In the genomic region with DNA sequence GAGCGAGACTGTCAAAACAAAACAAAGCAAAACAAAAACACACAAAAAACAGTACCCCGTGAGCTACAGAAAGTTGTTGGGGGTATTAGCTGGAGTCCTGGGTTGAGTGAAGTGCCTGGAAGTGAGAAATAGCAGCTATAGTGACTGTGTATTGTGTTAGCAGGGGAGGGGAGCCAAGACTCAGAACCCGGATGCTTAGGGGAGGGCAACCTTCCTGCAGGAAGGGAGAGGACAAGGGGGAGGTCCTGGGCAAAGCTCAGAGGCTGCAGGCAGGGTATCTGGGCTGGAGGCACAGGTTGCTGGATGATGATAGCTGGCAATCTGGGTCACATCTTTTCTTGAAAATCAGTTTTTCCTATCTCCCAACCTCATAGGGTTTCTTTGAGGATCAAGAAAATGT, we compare ENCODE assay signal across 21 cellular contexts.
A peak's percentile ranks its signal among the peaks of the same experiment; 100 is the strongest.
DNase-seq lines count a peak whose midpoint lies in the region; ATAC-seq and TF ChIP-seq lines count a peak whose summit lies in the region.
"Had no signal": no experiment of that assay in that cellular context is flagged by ENCODE, and none has a peak within 500 bp of the region (broad histone marks: within the 10 kb centered on the region; RNA-seq: fewer than 3 reads in every experiment).

No MANE protein-coding gene starts in this region.

- no peak overlapping the region for H3K27ac Mint-ChIP-seq in WTC11
- no peak overlapping the region for H3K27ac Mint-ChIP-seq in T-helper 17 cell
- H3K27ac Mint-ChIP-seq in stimulated activated naive B cell treated with anti-CD40 and anti-IgM and Interleukin-4, amounts not matched to agents 10 μg/mL and 1 μg/mL and 100 μg/mL, for 72 hours = no peak overlapping the region
- H3K27ac Mint-ChIP-seq: CD8-positive, alpha-beta memory T cell had no signal

- no peak for TF ChIP-seq CTCF in WTC11 (IDR thresholded peaks at IDR 0.05)
- no peak for TF ChIP-seq CTCF in fibroblast of pulmonary artery (IDR thresholded peaks at IDR 0.05; ENCODE audit: low read length, missing control alignments)

- ATAC-seq in WTC11 = peak; percentile 75
- ATAC-seq in T-helper 17 cell = no peak
- ATAC-seq in GM19351 (IDR thresholded peaks at IDR 0.05; ENCODE audit: unreplicated experiment) = no peak
- ATAC-seq in stimulated activated naive B cell treated with anti-CD40 and anti-IgM and Interleukin-4, amounts not matched to agents 10 μg/mL and 1 μg/mL and 100 μg/mL, for 72 hours (replicated peaks) = no peak

- DNase-seq in WTC11 (ENCODE audit: low spot score) = no peak
- peak; percentile 10 for DNase-seq in fibroblast of pulmonary artery (ENCODE audit: low read depth)
- DNase-seq in mesenteric fat pad (ENCODE audit: low spot score) = peak; percentile 65
- DNase-seq in T-helper 17 cell = no peak
- no peak for DNase-seq in stimulated activated naive B cell treated with anti-CD40 and anti-IgM and Interleukin-4, amounts not matched to agents 10 μg/mL and 1 μg/mL and 100 μg/mL, for 72 hours
- no peak for DNase-seq in SHP77 (lab: John Stamatoyannopoulos, UW)
- DNase-seq: ACHN; C1 segment of cervical spinal cord; CD8-positive, alpha-beta memory T cell; DMS53; EL; H9; IMR-90; NCI-H1436; NCI-H2171; NCI-H446; NCI-H526 treated with DMSO at 0.1 percent for 48 hours; NK-92 treated with Interleukin-12 subunit alpha and Interleukin-12 subunit beta, amount 100 ng/mL, for 24 hours; Right ventricle myocardium superior had no signal

- H3K9me3 Mint-ChIP-seq in WTC11 = no peaks in the 10 kb centered on the region
- no peaks in the 10 kb centered on the region for H3K9me3 Mint-ChIP-seq in stimulated activated naive B cell treated with anti-CD40 and anti-IgM and Interleukin-4, amounts not matched to agents 10 μg/mL and 1 μg/mL and 100 μg/mL, for 72 hours
- H3K9me3 Mint-ChIP-seq: CD8-positive, alpha-beta memory T cell had no signal

- no peak overlapping the region for H3K4me3 Mint-ChIP-seq in WTC11
- no peak overlapping the region for H3K4me3 Mint-ChIP-seq in T-helper 17 cell
- no peak overlapping the region for H3K4me3 Mint-ChIP-seq in stimulated activated naive B cell treated with anti-CD40 and anti-IgM and Interleukin-4, amounts not matched to agents 10 μg/mL and 1 μg/mL and 100 μg/mL, for 72 hours
- H3K4me3 Mint-ChIP-seq: CD8-positive, alpha-beta memory T cell; H9 had no signal

- H3K9me3 ChIP-seq in T-helper 17 cell (ENCODE audit: control insufficient read depth, low read length, poor library complexity, severe bottlenecking) = no peaks in the 10 kb centered on the region

- H3K36me3 Mint-ChIP-seq in WTC11 = no peaks in the 10 kb centered on the region
- no peaks in the 10 kb centered on the region for H3K36me3 Mint-ChIP-seq in T-helper 17 cell (ENCODE audit: low read depth)
- no peaks in the 10 kb centered on the region for H3K36me3 Mint-ChIP-seq in stimulated activated naive B cell treated with anti-CD40 and anti-IgM and Interleukin-4, amounts not matched to agents 10 μg/mL and 1 μg/mL and 100 μg/mL, for 72 hours
- H3K36me3 Mint-ChIP-seq: CD8-positive, alpha-beta memory T cell had no signal

- H3K27me3 Mint-ChIP-seq in WTC11 (ENCODE audit: low read depth) (no peaks in the 10 kb centered on the region; the same call in 1 of the 2 replicates), T-helper 17 cell (peaks cover 25% of the 10 kb centered on the region)
- peaks cover 0 to 6% of the 10 kb centered on the region in 2 donors for H3K27me3 Mint-ChIP-seq in stimulated activated naive B cell treated with anti-CD40 and anti-IgM and Interleukin-4, amounts not matched to agents 10 μg/mL and 1 μg/mL and 100 μg/mL, for 72 hours

- POLR2A ChIA-PET in WTC11 (lab: Charles Lee) = interaction anchor here (0.6 kb wide), 1 partner anchor 24 kb away, joined by 6 read pairs; no protein-coding TSS in a partner anchor

- H3K4me1 Mint-ChIP-seq in WTC11 (peaks cover 13% of the 10 kb centered on the region; the same call in 1 of the 2 replicates), T-helper 17 cell (no peaks in the 10 kb centered on the region)
- H3K4me1 Mint-ChIP-seq in stimulated activated naive B cell treated with anti-CD40 and anti-IgM and Interleukin-4, amounts not matched to agents 10 μg/mL and 1 μg/mL and 100 μg/mL, for 72 hours = no peaks in the 10 kb centered on the region
- H3K4me1 Mint-ChIP-seq: CD8-positive, alpha-beta memory T cell had no signal

- CTCF ChIA-PET in WTC11 (lab: Charles Lee) = interaction anchor here (0.8 to 1.2 kb wide), 4 partner anchors 66 to 158 kb away, joined by 3 to 5 read pairs (median 3); no protein-coding TSS in a partner anchor

- H3K4me3 ChIP-seq in fibroblast of pulmonary artery (replicated peaks; ENCODE audit: low read depth, low read length) = no peak overlapping the region
- H3K4me3 ChIP-seq: SK-N-MC had no signal

TF ChIP-seq in WTC11, 78 proteins besides CTCF, POLR2A, EP300 and RAD21:
- TF ChIP-seq ZBTB21 (CRISPR knock-in tag; IDR thresholded peaks at IDR 0.05; ENCODE audit: borderline replicate concordance) (no peak), TEAD4 (CRISPR knock-in tag; IDR thresholded peaks at IDR 0.05) (no peak)
- TF ChIP-seq, protein P1, sequence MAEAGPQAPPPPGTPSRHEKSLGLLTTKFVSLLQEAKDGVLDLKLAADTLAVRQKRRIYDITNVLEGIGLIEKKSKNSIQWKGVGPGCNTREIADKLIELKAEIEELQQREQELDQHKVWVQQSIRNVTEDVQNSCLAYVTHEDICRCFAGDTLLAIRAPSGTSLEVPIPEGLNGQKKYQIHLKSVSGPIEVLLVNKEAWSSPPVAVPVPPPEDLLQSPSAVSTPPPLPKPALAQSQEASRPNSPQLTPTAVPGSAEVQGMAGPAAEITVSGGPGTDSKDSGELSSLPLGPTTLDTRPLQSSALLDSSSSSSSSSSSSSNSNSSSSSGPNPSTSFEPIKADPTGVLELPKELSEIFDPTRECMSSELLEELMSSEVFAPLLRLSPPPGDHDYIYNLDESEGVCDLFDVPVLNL (CRISPR knock-in tag; IDR thresholded peaks at IDR 0.05; ENCODE audit: borderline replicate concordance, low read depth) = no peak
- TF ChIP-seq, protein P2, sequence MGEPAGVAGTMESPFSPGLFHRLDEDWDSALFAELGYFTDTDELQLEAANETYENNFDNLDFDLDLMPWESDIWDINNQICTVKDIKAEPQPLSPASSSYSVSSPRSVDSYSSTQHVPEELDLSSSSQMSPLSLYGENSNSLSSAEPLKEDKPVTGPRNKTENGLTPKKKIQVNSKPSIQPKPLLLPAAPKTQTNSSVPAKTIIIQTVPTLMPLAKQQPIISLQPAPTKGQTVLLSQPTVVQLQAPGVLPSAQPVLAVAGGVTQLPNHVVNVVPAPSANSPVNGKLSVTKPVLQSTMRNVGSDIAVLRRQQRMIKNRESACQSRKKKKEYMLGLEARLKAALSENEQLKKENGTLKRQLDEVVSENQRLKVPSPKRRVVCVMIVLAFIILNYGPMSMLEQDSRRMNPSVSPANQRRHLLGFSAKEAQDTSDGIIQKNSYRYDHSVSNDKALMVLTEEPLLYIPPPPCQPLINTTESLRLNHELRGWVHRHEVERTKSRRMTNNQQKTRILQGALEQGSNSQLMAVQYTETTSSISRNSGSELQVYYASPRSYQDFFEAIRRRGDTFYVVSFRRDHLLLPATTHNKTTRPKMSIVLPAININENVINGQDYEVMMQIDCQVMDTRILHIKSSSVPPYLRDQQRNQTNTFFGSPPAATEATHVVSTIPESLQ (CRISPR knock-in tag; IDR thresholded peaks at IDR 0.05) = no peak
- TF ChIP-seq, protein P3, sequence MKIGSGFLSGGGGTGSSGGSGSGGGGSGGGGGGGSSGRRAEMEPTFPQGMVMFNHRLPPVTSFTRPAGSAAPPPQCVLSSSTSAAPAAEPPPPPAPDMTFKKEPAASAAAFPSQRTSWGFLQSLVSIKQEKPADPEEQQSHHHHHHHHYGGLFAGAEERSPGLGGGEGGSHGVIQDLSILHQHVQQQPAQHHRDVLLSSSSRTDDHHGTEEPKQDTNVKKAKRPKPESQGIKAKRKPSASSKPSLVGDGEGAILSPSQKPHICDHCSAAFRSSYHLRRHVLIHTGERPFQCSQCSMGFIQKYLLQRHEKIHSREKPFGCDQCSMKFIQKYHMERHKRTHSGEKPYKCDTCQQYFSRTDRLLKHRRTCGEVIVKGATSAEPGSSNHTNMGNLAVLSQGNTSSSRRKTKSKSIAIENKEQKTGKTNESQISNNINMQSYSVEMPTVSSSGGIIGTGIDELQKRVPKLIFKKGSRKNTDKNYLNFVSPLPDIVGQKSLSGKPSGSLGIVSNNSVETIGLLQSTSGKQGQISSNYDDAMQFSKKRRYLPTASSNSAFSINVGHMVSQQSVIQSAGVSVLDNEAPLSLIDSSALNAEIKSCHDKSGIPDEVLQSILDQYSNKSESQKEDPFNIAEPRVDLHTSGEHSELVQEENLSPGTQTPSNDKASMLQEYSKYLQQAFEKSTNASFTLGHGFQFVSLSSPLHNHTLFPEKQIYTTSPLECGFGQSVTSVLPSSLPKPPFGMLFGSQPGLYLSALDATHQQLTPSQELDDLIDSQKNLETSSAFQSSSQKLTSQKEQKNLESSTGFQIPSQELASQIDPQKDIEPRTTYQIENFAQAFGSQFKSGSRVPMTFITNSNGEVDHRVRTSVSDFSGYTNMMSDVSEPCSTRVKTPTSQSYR (CRISPR knock-in tag; IDR thresholded peaks at IDR 0.05) = no peak

Comparison
In these comparisons a context has a peak if more than half of its experiments do, and no peak if none do; other contexts are left out.
1. DNase-seq: peak in fibroblast of pulmonary artery (single experiment) and mesenteric fat pad (single experiment); none in WTC11 (single experiment), T-helper 17 cell (0 of 3), stimulated activated naive B cell treated with anti-CD40 and anti-IgM and Interleukin-4, amounts not matched to agents 10 μg/mL and 1 μg/mL and 100 μg/mL, for 72 hours (single experiment) and SHP77 (0 of 2).